ENCODE assay signal across 8 cellular contexts in genomic region chr1:222582099-222582774, GRCh38. TPM values are rescaled to one million over a fixed set of nuclear protein-coding genes. Genes with fewer than 3 reads are reported as not detected.
DNase-seq lines count a peak whose midpoint lies in the region; ATAC-seq, FAIRE-seq and TF ChIP-seq lines count a peak whose summit lies in the region.

No MANE protein-coding gene starts in this region.

- peak overlapping the region; percentile 81 for H3K4me3 Mint-ChIP-seq in activated B cell treated with CpG ODN at 0.5 μM for 24 hours

- H3K4me1 ChIP-seq in HepG2 (ENCODE audit: insufficient read depth, low read length) (peaks cover 15% of the 10 kb centered on the region), right lobe of liver (no peaks in the 10 kb centered on the region)

- TF ChIP-seq EP300 in HepG2 (IDR thresholded peaks at IDR 0.05; ENCODE audit: low read depth in 2 of 2, low read length in 2 of 2) (no peak), HepG2 (CRISPR knock-in tag; IDR thresholded peaks at IDR 0.05; ENCODE audit: borderline replicate concordance) (no peak)

- ATAC-seq in HepG2 = no peak
- ATAC-seq in right lobe of liver = no peak
- peak; percentile 63 for ATAC-seq in HG03039 (IDR thresholded peaks at IDR 0.05; ENCODE audit: unreplicated experiment)
- peak; percentile 49 for ATAC-seq in activated B cell treated with CpG ODN at 0.5 μM for 24 hours (ENCODE audit: low read depth)
- ATAC-seq in GM19467 (IDR thresholded peaks at IDR 0.05; ENCODE audit: unreplicated experiment) = no peak

- H3K27ac ChIP-seq in HepG2 (ENCODE audit: extremely low read length, insufficient read depth, low read length) (no peak overlapping the region), right lobe of liver (no peak overlapping the region)

- peak; percentile 19 for DNase-seq in HepG2 (ENCODE audit: low spot score)
- no peak for DNase-seq in right lobe of liver
- DNase-seq in activated B cell treated with CpG ODN at 0.5 μM for 24 hours = no peak
- DNase-seq in urothelium cell line (ENCODE audit: low spot score) = peak; percentile 37
- no peak for DNase-seq in NCI-H187 (lab: John Stamatoyannopoulos, UW)
- DNase-seq in NCI-H510A treated with DMSO at 0.1 percent for 48 hours (lab: John Stamatoyannopoulos, UW) = no peak

- no peaks in the 10 kb centered on the region for H3K27me3 Mint-ChIP-seq in activated B cell treated with CpG ODN at 0.5 μM for 24 hours

- TF ChIP-seq POLR2A in HepG2 (IDR thresholded peaks at IDR 0.05; ENCODE audit: insufficient read depth in 1 of 2, low read depth in 2 of 2, low read length in 2 of 2) (no peak), right lobe of liver (IDR thresholded peaks at IDR 0.05) (no peak)

- BruUV-seq in HepG2 (replicated peaks; lab: Mats Ljungman, UMichigan) = no TSS peak

- peaks cover 68% of the 10 kb centered on the region for H3K4me1 Mint-ChIP-seq in activated B cell treated with CpG ODN at 0.5 μM for 24 hours

- 95% methylated on average over 4 of the region's 4 CpGs for WGBS in HepG2 (ENCODE audit: low lambda C conversion rate)
- WGBS in right lobe of liver (ENCODE audit: insufficient coverage, low coverage, low lambda C conversion rate, missing lambda C conversion rate) = 87% methylated on average over 4 of the region's 4 CpGs

- H3K4me2 ChIP-seq in HepG2 (ENCODE audit: low read depth, low read length) = no peak overlapping the region

- H3K9ac ChIP-seq in HepG2 (ENCODE audit: insufficient read depth, low read depth, low read length) = no peak overlapping the region

- in situ Hi-C loops in HepG2 (cut with HindIII; ENCODE audit: extremely low pct_ligation_motif_present, low pct_unique_long_range_greater_than_20kb) = no loop called here

- no peak for FAIRE-seq in HepG2 (lab: Jason Lieb, UNC)
- FAIRE-seq in urothelium cell line (lab: Jason Lieb, UNC) = no peak

- no peaks in the 10 kb centered on the region for H3K27me3 ChIP-seq in HepG2 (ENCODE audit: control insufficient read depth in 1 of 2, insufficient read depth in 2 of 2, low read length in 2 of 2)
- H3K27me3 ChIP-seq in right lobe of liver = no peaks in the 10 kb centered on the region

- peak overlapping the region; percentile 93 for H3K27ac Mint-ChIP-seq in activated B cell treated with CpG ODN at 0.5 μM for 24 hours

- POLR2A ChIA-PET in HepG2 (lab: Yijun Ruan, JAX) (interaction anchor here (1.1 kb wide), 1 partner anchor 62 kb away, joined by 4 read pairs; no protein-coding TSS in a partner anchor), activated B cell treated with CpG ODN at 0.5 μM for 24 hours (lab: Charles Lee) (interaction anchor here (0.6 kb wide), 1 partner anchor 52 kb away, joined by 3 read pairs; no protein-coding TSS in a partner anchor)

- CTCF ChIA-PET in HepG2 (lab: Yijun Ruan, JAX; ENCODE audit: low intra/inter-chr PET ratio, low total read pairs) = no interaction called here
- CTCF ChIA-PET in activated B cell treated with CpG ODN at 0.5 μM for 24 hours (lab: Charles Lee) = no interaction called here

- H4K20me1 ChIP-seq in HepG2 (ENCODE audit: insufficient read depth, low read length) = no peaks in the 10 kb centered on the region

- H3K9me3 Mint-ChIP-seq in activated B cell treated with CpG ODN at 0.5 μM for 24 hours = no peaks in the 10 kb centered on the region

- TF ChIP-seq CTCF in HepG2 (CRISPR knock-in tag; IDR thresholded peaks at IDR 0.05) (no peak), right lobe of liver (IDR thresholded peaks at IDR 0.05) (no peak), activated B cell treated with CpG ODN at 0.5 μM for 24 hours (IDR thresholded peaks at IDR 0.05) (no peak)

- intact Hi-C loops in HepG2 (cut with micrococcal nuclease; ENCODE audit: unreplicated experiment) (no loop called here), right lobe of liver (cut with DNase I) (no loop called here), activated B cell treated with CpG ODN at 0.5 μM for 24 hours (cut with micrococcal nuclease) (no loop called here)

- H3K9me3 ChIP-seq in HepG2 (ENCODE audit: low read length) (no peaks in the 10 kb centered on the region), right lobe of liver (no peaks in the 10 kb centered on the region)

- no peak for TF ChIP-seq RAD21 in HepG2 (CRISPR knock-in tag; IDR thresholded peaks at IDR 0.05)

- H3K4me3 ChIP-seq in HepG2 (replicated peaks in 1 of 3; ENCODE audit: insufficient read depth in 1 of 3, low read depth in 2 of 3, low read length in 3 of 3) = no peak overlapping the region
- H3K4me3 ChIP-seq in right lobe of liver = no peak overlapping the region

- H3K36me3 ChIP-seq in HepG2 (replicated peaks in 1 of 2; ENCODE audit: control insufficient read depth in 1 of 2, insufficient read depth in 2 of 2, low read length in 2 of 2) = peaks cover 0 to 43% of the 10 kb centered on the region in 2 experiments; a peak in 3 of 5 replicates
- H3K36me3 ChIP-seq in right lobe of liver = peaks cover 0 to 10% (median 0%) of the 10 kb centered on the region in 4 donors

- H2AFZ ChIP-seq in HepG2 (ENCODE audit: low read length) = no peak overlapping the region

- peaks cover 14% of the 10 kb centered on the region for H3K79me2 ChIP-seq in HepG2 (ENCODE audit: insufficient read depth, low read length)

- peaks cover 62% of the 10 kb centered on the region for H3K36me3 Mint-ChIP-seq in activated B cell treated with CpG ODN at 0.5 μM for 24 hours (ENCODE audit: low read depth)

RNA-seq across cellular contexts. Expression of gene TAF1A, which starts 7.5 kb away (rescaled TPM):
- total RNA-seq in HepG2 (2016; rRNA removed; fragmentation: Illumina TruSeq; extraction: Trizol) = 10.7 and 15.9 TPM in 2 replicates
- total RNA-seq in HepG2 (2016; cell fraction: cytosol; rRNA removed; fragmentation: Illumina TruSeq; extraction: Trizol; ENCODE audit: low read depth) = 3.6 and 4.1 TPM in 2 replicates
- total RNA-seq in HepG2 (2016; cell fraction: insoluble cytoplasmic fraction; rRNA removed; fragmentation: Illumina TruSeq; extraction: Trizol) = 13.3 and 16.3 TPM in 2 replicates
- total RNA-seq in HepG2 (2016; cell fraction: membrane; rRNA removed; fragmentation: Illumina TruSeq; extraction: Trizol) = 3.8 TPM in 2 replicates
- total RNA-seq in HepG2 (2016; cell fraction: nucleus; rRNA removed; fragmentation: Illumina TruSeq; extraction: Trizol) = 12.9 and 14.5 TPM in 2 replicates
- 3.0 and 3.3 TPM in 2 replicates for polyA plus RNA-seq in HepG2 (2011; rRNA removed)
- 1.1 and 2.3 TPM in 2 replicates for polyA plus RNA-seq in HepG2 (2011; cell fraction: cytosol; rRNA removed)
- polyA plus RNA-seq in HepG2 (2011; cell fraction: nucleus; rRNA removed) = 8.5 and 9.7 TPM in 2 replicates
- 5.5 and 5.7 TPM in 2 replicates for polyA plus RNA-seq in HepG2 (2012)
- 0.27 and 0.28 TPM in 2 replicates for polyA plus RNA-seq in HepG2 (2016; cell fraction: cytosol; fragmentation: Illumina TruSeq; extraction: Trizol; ENCODE audit: low read depth)
- polyA plus RNA-seq in HepG2 (2016; cell fraction: insoluble cytoplasmic fraction; fragmentation: Illumina TruSeq; extraction: Trizol; ENCODE audit: low read depth) = 10.8 and 11.2 TPM in 2 replicates
- polyA plus RNA-seq in HepG2 (2016; cell fraction: membrane; fragmentation: Illumina TruSeq; extraction: Trizol; ENCODE audit: low read depth) = 0.96 and 1.3 TPM in 2 replicates
- polyA plus RNA-seq in HepG2 (2016; cell fraction: nucleus; fragmentation: Illumina TruSeq; extraction: Trizol; ENCODE audit: insufficient read depth, low read depth) = 9.7 and 12.6 TPM in 2 replicates
- polyA minus RNA-seq in HepG2 (2011; rRNA and poly(A)+ RNA removed; ENCODE audit: low replicate concordance) = 1.6 and 1.8 TPM in 2 replicates
- 1.3 and 2.9 TPM in 2 replicates for polyA minus RNA-seq in HepG2 (2011; cell fraction: cytosol; rRNA and poly(A)+ RNA removed)
- polyA minus RNA-seq in HepG2 (2011; cell fraction: nucleus; rRNA and poly(A)+ RNA removed) = 22.5 and 27.8 TPM in 2 replicates
- 1 to 10 TPM; 2.1 to 7.5 (median 2.5) TPM for total RNA-seq in right lobe of liver
- 15.2 and 19.1 TPM in 2 replicates for total RNA-seq in activated B cell treated with CpG ODN at 0.5 μM for 24 hours

RNA-seq across cellular contexts. Expression of gene HHIPL2, which starts 34.3 kb away (rescaled TPM):
- total RNA-seq in HepG2 (2016; rRNA removed; fragmentation: Illumina TruSeq; extraction: Trizol) (0.07 and 0.53 TPM in 2 replicates), right lobe of liver (1 to 10 TPM in 1 of 6 experiments, not detected in 5; 1.6 TPM), activated B cell treated with CpG ODN at 0.5 μM for 24 hours (0.86 and 1.5 TPM in 2 replicates)
- total RNA-seq in HepG2 (2016; cell fraction: cytosol; rRNA removed; fragmentation: Illumina TruSeq; extraction: Trizol; ENCODE audit: low read depth) = not detected in 2 replicates
- total RNA-seq in HepG2 (2016; cell fraction: insoluble cytoplasmic fraction; rRNA removed; fragmentation: Illumina TruSeq; extraction: Trizol) = 0.30 TPM in 2 replicates
- total RNA-seq in HepG2 (2016; cell fraction: membrane; rRNA removed; fragmentation: Illumina TruSeq; extraction: Trizol) = 0.09 and 0.41 TPM in 2 replicates
- total RNA-seq in HepG2 (2016; cell fraction: nucleus; rRNA removed; fragmentation: Illumina TruSeq; extraction: Trizol) = 0.50 and 2.3 TPM in 2 replicates
- 0.46 and 1.3 TPM in 2 replicates for polyA plus RNA-seq in HepG2 (2011; rRNA removed)
- 0.13 and 0.37 TPM in 2 replicates for polyA plus RNA-seq in HepG2 (2011; cell fraction: cytosol; rRNA removed)
- polyA plus RNA-seq in HepG2 (2011; cell fraction: nucleus; rRNA removed) = 2.3 TPM in 2 replicates
- polyA plus RNA-seq in HepG2 (2012) = 1.3 and 1.8 TPM in 2 replicates
- not detected in 2 replicates for polyA plus RNA-seq in HepG2 (2016; cell fraction: cytosol; fragmentation: Illumina TruSeq; extraction: Trizol; ENCODE audit: low read depth)
- 0.14 and 0.30 TPM in 2 replicates for polyA plus RNA-seq in HepG2 (2016; cell fraction: insoluble cytoplasmic fraction; fragmentation: Illumina TruSeq; extraction: Trizol; ENCODE audit: low read depth)
- 0.17 TPM in 1 of 2 replicates, not detected in the other for polyA plus RNA-seq in HepG2 (2016; cell fraction: membrane; fragmentation: Illumina TruSeq; extraction: Trizol; ENCODE audit: low read depth)
- 1.8 and 2.9 TPM in 2 replicates for polyA plus RNA-seq in HepG2 (2016; cell fraction: nucleus; fragmentation: Illumina TruSeq; extraction: Trizol; ENCODE audit: insufficient read depth, low read depth)
- polyA minus RNA-seq in HepG2 (2011; rRNA and poly(A)+ RNA removed; ENCODE audit: low replicate concordance) = 0.06 and 0.23 TPM in 2 replicates
- not detected in 2 replicates for polyA minus RNA-seq in HepG2 (2011; cell fraction: cytosol; rRNA and poly(A)+ RNA removed)
- polyA minus RNA-seq in HepG2 (2011; cell fraction: nucleus; rRNA and poly(A)+ RNA removed) = 0.12 and 0.64 TPM in 2 replicates

RNA-seq across cellular contexts. Expression of gene MIA3, which starts 35.7 kb away (rescaled TPM):
- total RNA-seq in HepG2 (2016; rRNA removed; fragmentation: Illumina TruSeq; extraction: Trizol) (27.4 and 48.7 TPM in 2 replicates), right lobe of liver (10 to 100 TPM; 40.6 to 89.6 (median 60.6) TPM), activated B cell treated with CpG ODN at 0.5 μM for 24 hours (58.8 and 83.1 TPM in 2 replicates)
- 3.2 and 3.7 TPM in 2 replicates for total RNA-seq in HepG2 (2016; cell fraction: cytosol; rRNA removed; fragmentation: Illumina TruSeq; extraction: Trizol; ENCODE audit: low read depth)
- total RNA-seq in HepG2 (2016; cell fraction: insoluble cytoplasmic fraction; rRNA removed; fragmentation: Illumina TruSeq; extraction: Trizol) = 27.7 and 51.2 TPM in 2 replicates
- 7.2 and 9.4 TPM in 2 replicates for total RNA-seq in HepG2 (2016; cell fraction: membrane; rRNA removed; fragmentation: Illumina TruSeq; extraction: Trizol)
- total RNA-seq in HepG2 (2016; cell fraction: nucleus; rRNA removed; fragmentation: Illumina TruSeq; extraction: Trizol) = 73.6 and 82.8 TPM in 2 replicates
- polyA plus RNA-seq in HepG2 (2011; rRNA removed) = 45.2 and 45.6 TPM in 2 replicates
- 34.4 and 35.7 TPM in 2 replicates for polyA plus RNA-seq in HepG2 (2011; cell fraction: cytosol; rRNA removed)
- 125 and 161 TPM in 2 replicates for polyA plus RNA-seq in HepG2 (2011; cell fraction: nucleus; rRNA removed)
- polyA plus RNA-seq in HepG2 (2012) = 25.2 and 38.0 TPM in 2 replicates
- polyA plus RNA-seq in HepG2 (2016; cell fraction: cytosol; fragmentation: Illumina TruSeq; extraction: Trizol; ENCODE audit: low read depth) = 2.4 and 3.6 TPM in 2 replicates
- polyA plus RNA-seq in HepG2 (2016; cell fraction: insoluble cytoplasmic fraction; fragmentation: Illumina TruSeq; extraction: Trizol; ENCODE audit: low read depth) = 14.1 and 14.8 TPM in 2 replicates
- polyA plus RNA-seq in HepG2 (2016; cell fraction: membrane; fragmentation: Illumina TruSeq; extraction: Trizol; ENCODE audit: low read depth) = 3.1 and 5.5 TPM in 2 replicates
- polyA plus RNA-seq in HepG2 (2016; cell fraction: nucleus; fragmentation: Illumina TruSeq; extraction: Trizol; ENCODE audit: insufficient read depth, low read depth) = 108 and 114 TPM in 2 replicates
- polyA minus RNA-seq in HepG2 (2011; rRNA and poly(A)+ RNA removed; ENCODE audit: low replicate concordance) = 42.0 and 48.4 TPM in 2 replicates
- 19.9 and 24.8 TPM in 2 replicates for polyA minus RNA-seq in HepG2 (2011; cell fraction: cytosol; rRNA and poly(A)+ RNA removed)
- 67.5 and 74.8 TPM in 2 replicates for polyA minus RNA-seq in HepG2 (2011; cell fraction: nucleus; rRNA and poly(A)+ RNA removed)

Comparison
In these comparisons a context has a peak if more than half of its experiments do, and no peak if none do; other contexts are left out.
1. DNase-seq: peak in HepG2 (single experiment) and urothelium cell line (single experiment); none in right lobe of liver (0 of 3), activated B cell treated with CpG ODN at 0.5 μM for 24 hours (single experiment), NCI-H187 (0 of 2) and NCI-H510A treated with DMSO at 0.1 percent for 48 hours (single experiment).
2. ATAC-seq: peak in HG03039 (single experiment) and activated B cell treated with CpG ODN at 0.5 μM for 24 hours (single experiment); none in HepG2 (single experiment), right lobe of liver (0 of 4) and GM19467 (single experiment).